In the genomic region with DNA sequence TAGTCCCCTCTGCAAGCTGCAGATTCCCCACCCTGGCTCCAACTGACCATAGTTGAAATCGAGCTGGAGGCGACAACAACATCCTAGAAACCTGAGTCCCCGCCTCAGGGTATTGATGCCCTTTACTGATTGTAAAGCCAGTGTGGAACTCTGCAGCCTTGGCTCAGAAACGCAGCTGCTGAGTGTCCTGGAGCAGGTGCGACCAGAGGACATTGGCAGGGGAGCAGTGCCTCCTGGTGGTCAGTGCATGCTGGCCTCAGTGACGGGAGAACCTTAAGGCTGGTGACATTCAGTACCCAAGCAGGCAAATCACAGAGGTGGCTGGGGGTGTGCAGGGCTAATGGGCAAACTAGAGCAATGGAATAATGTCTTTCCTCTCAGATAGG, we compare ENCODE assay signal across 8 cellular contexts. TPM values are rescaled to one million over a fixed set of nuclear protein-coding genes. Genes with fewer than 3 reads are reported as not detected.
DNase-seq lines count a peak whose midpoint lies in the region; ATAC-seq and TF ChIP-seq lines count a peak whose summit lies in the region.

No MANE protein-coding gene starts in this region.

- H3K27ac ChIP-seq in gastroesophageal sphincter, result no peak overlapping the region

- in situ Hi-C loops in G401 (cut with HindIII; ENCODE audit: low sequenced_read_pairs), result no loop called here

- ATAC-seq in gastroesophageal sphincter, result no peak
- ATAC-seq in GM19035 (IDR thresholded peaks at IDR 0.05; ENCODE audit: unreplicated experiment), result no peak
- no peak for ATAC-seq in HG03378 (IDR thresholded peaks at IDR 0.05; ENCODE audit: unreplicated experiment)

- WGBS in gastroesophageal sphincter (ENCODE audit: low coverage in 1 of 2), 2 donors, result 0% methylated on average over 4 of the region's 6 CpGs; no CpG with 5 or more reads in 1 of the 2 donors

- H3K4me1 ChIP-seq in gastroesophageal sphincter, result no peaks in the 10 kb centered on the region

- TF ChIP-seq POLR2A in gastroesophageal sphincter (IDR thresholded peaks at IDR 0.05), result no peak

- TF ChIP-seq CTCF in gastroesophageal sphincter (IDR thresholded peaks at IDR 0.05), result peak in 3 of 4 experiments; percentile 55 to 66 (median 56)

- H3K9me3 ChIP-seq in gastroesophageal sphincter, result no peaks in the 10 kb centered on the region

- TF ChIP-seq EP300 in gastroesophageal sphincter (IDR thresholded peaks at IDR 0.05), result no peak

- H3K4me3 ChIP-seq in gastroesophageal sphincter, result no peak overlapping the region

- no peaks in the 10 kb centered on the region for H3K27me3 ChIP-seq in gastroesophageal sphincter

- H3K36me3 ChIP-seq in gastroesophageal sphincter, result no peaks in the 10 kb centered on the region

- peak; percentile 2 for DNase-seq in G401 (ENCODE audit: low spot score)
- DNase-seq in NCI-H1694 treated with DMSO at 0.1 percent for 48 hours (lab: John Stamatoyannopoulos, UW), result peak; percentile 1
- peak; percentile 61 for DNase-seq in activated CD8-positive, alpha-beta memory T cell treated with anti-CD3 and anti-CD28 coated beads, Interleukin-2, amount 50 U/mL, for 48 hours
- DNase-seq in pons (ENCODE audit: low spot score), result peak; percentile 36
- no peak for DNase-seq in cerebellar cortex (ENCODE audit: low spot score)

RNA-seq across cellular contexts. Expression of gene ZNF354B, which starts 20.4 kb away (rescaled TPM):
- total RNA-seq in G401 (2014; rRNA removed; shearing (Covaris generic)), result 10.4 and 16.8 TPM in 2 replicates
- 10 to 100 TPM; 12.4 to 21.0 (median 18.4) TPM for total RNA-seq in gastroesophageal sphincter

RNA-seq across cellular contexts. Expression of gene ZFP2, which starts 56.4 kb away (rescaled TPM):
- 5.0 and 8.4 TPM in 2 replicates for total RNA-seq in G401 (2014; rRNA removed; shearing (Covaris generic))
- 10 to 100 TPM in 1 of 4 donors, 1 to 10 TPM in 3; 1.9 to 12.8 (median 3.4) TPM for total RNA-seq in gastroesophageal sphincter
